ENCODE assay signal across 25 cellular contexts in genomic region chr1:64392109-64392508, GRCh38.
A peak's percentile ranks its signal among the peaks of the same experiment; 100 is the strongest.
DNase-seq lines count a peak whose midpoint lies in the region; ATAC-seq and TF ChIP-seq lines count a peak whose summit lies in the region.
"Had no signal": no experiment of that assay in that cellular context is flagged by ENCODE, and none has a peak within 500 bp of the region (broad histone marks: within the 10 kb centered on the region; RNA-seq: fewer than 3 reads in every experiment).

No MANE protein-coding gene starts in this region.

- no peak overlapping the region for H3K27ac ChIP-seq in foreskin keratinocyte
- H3K27ac ChIP-seq: BLaER1, left ventricle myocardium inferior, RWPE1, skin epidermis, upper lobe of right lung had no signal

- peak; percentile 6 for DNase-seq in stimulated activated CD4-positive, alpha-beta T cell treated with anti-CD3 and anti-CD28 coated beads, Interleukin-15, amount 100 ng/mL, for 24 hours
- DNase-seq in stimulated activated CD4-positive, alpha-beta T cell treated with anti-CD3 and anti-CD28 coated beads, Interleukin-4, amount 100 ng/mL, for 4 hours: no peak
- DNase-seq in NCI-H69 (lab: John Stamatoyannopoulos, UW): peak; percentile 2
- peak in 1 of 2 donors; percentile 11 for DNase-seq in foreskin keratinocyte
- peak; percentile 17 for DNase-seq in retinal pigment epithelial cell (ENCODE audit: low read depth)
- DNase-seq in NCI-H446 treated with DMSO at 0.1 percent for 48 hours (lab: John Stamatoyannopoulos, UW): no peak
- no peak for DNase-seq in HCEC 1CT
- DNase-seq: activated gamma-delta T cell; activated naive CD8-positive, alpha-beta T cell treated with anti-CD3 and anti-CD28 coated beads, Interleukin-2, amount 50 U/mL, for 24 hours; activated T-cell treated with anti-CD3 and anti-CD28 coated beads for 4 hours; cerebellar nuclear complex; COR-L47; DND-41; hypothalamus; KG1; left ventricle myocardium inferior; MM.1S; naive B cell; NCI-H1436 treated with DMSO at 0.1 percent for 48 hours; NCI-H524 treated with DMSO at 0.1 percent for 48 hours; upper lobe of right lung had no signal

- H3K27me3 ChIP-seq in foreskin keratinocyte: peaks cover under 1% of the 10 kb centered on the region
- H3K27me3 ChIP-seq: BLaER1, upper lobe of right lung had no signal

- ATAC-seq in foreskin keratinocyte (peak; percentile 34), GM19351 (IDR thresholded peaks at IDR 0.05; ENCODE audit: unreplicated experiment) (no peak)
- ATAC-seq: activated naive CD8-positive, alpha-beta T cell treated with anti-CD3 and anti-CD28 coated beads, Interleukin-2, amount 50 U/mL, for 24 hours; upper lobe of right lung had no signal

- no peaks in the 10 kb centered on the region for H3K4me1 ChIP-seq in foreskin keratinocyte
- H3K4me1 ChIP-seq: BLaER1, left ventricle myocardium inferior, upper lobe of right lung had no signal

- TF ChIP-seq CTCF in foreskin keratinocyte (conservative IDR thresholded peaks at IDR 0.05): no peak
- no peak for TF ChIP-seq CTCF in retinal pigment epithelial cell (conservative IDR thresholded peaks at IDR 0.05; ENCODE audit: low read depth, low read length)

- no peak overlapping the region for H3K4me3 ChIP-seq in retinal pigment epithelial cell (ENCODE audit: low read length)
- H3K4me3 ChIP-seq: BLaER1, left ventricle myocardium inferior, skin epidermis, upper lobe of right lung had no signal

Comparison
In these comparisons a context has a peak if more than half of its experiments do, and no peak if none do; other contexts are left out.
1. DNase-seq: peak in stimulated activated CD4-positive, alpha-beta T cell treated with anti-CD3 and anti-CD28 coated beads, Interleukin-15, amount 100 ng/mL, for 24 hours (single experiment), NCI-H69 (single experiment) and retinal pigment epithelial cell (single experiment); none in stimulated activated CD4-positive, alpha-beta T cell treated with anti-CD3 and anti-CD28 coated beads, Interleukin-4, amount 100 ng/mL, for 4 hours (0 of 2), NCI-H446 treated with DMSO at 0.1 percent for 48 hours (single experiment) and HCEC 1CT (single experiment).